ENCODE assay signal across 23 cellular contexts in genomic region chr6:568954-569523, GRCh38.
"Had no signal": no experiment of that assay in that cellular context is flagged by ENCODE, and none has a peak within 500 bp of the region (broad histone marks: within the 10 kb centered on the region; RNA-seq: fewer than 3 reads in every experiment).

No MANE protein-coding gene starts in this region.

- H3K4me1 ChIP-seq: adrenal gland, Peyer's patch, SJSA1 had no signal

- H3K4me3 ChIP-seq: adrenal gland, Peyer's patch, SJSA1 had no signal

- H3K27me3 Mint-ChIP-seq: activated B cell treated with CpG ODN at 0.5 μM for 24 hours; activated naive CD4-positive, alpha-beta T cell treated with anti-CD3 and anti-CD28 coated beads, Interleukin-2, amount 10 ng/mL, durations not matched to agents 7 days and 5 days; activated naive CD8-positive, alpha-beta T cell treated with anti-CD3 and anti-CD28 coated beads, Interleukin-2, amount 10 ng/mL, durations not matched to agents 7 days and 5 days had no signal

- DNase-seq: activated B cell treated with CpG ODN at 0.5 μM for 24 hours; activated CD4-positive, alpha-beta T cell treated with anti-CD3 and anti-CD28 coated beads, Interleukin-2, amount 50 U/mL, for 4 hours; activated CD8-positive, alpha-beta memory T cell treated with anti-CD3 and anti-CD28 coated beads for 24 hours; activated gamma-delta T cell treated with Interleukin-2 at 50 U/mL for 16 hours; activated naive CD4-positive, alpha-beta T cell treated with anti-CD3 and anti-CD28 coated beads, Interleukin-2, amount 10 ng/mL, durations not matched to agents 7 days and 5 days; activated naive CD8-positive, alpha-beta T cell treated with anti-CD3 and anti-CD28 coated beads, Interleukin-2, amount 10 ng/mL, durations not matched to agents 7 days and 5 days; adrenal gland; anterior cingulate cortex; cerebellar nuclear complex; Kasumi-1; NCI-H1436 treated with DMSO at 0.1 percent for 48 hours; NCI-H187; NCI-H2081; NCI-H446; NCI-H524; Peyer's patch; Right ventricle myocardium superior; T-helper 9 cell had no signal

- H3K27me3 ChIP-seq: adrenal gland, Peyer's patch, SJSA1 had no signal

- H3K4me3 Mint-ChIP-seq: activated B cell treated with CpG ODN at 0.5 μM for 24 hours; activated naive CD4-positive, alpha-beta T cell treated with anti-CD3 and anti-CD28 coated beads, Interleukin-2, amount 10 ng/mL, durations not matched to agents 7 days and 5 days; activated naive CD8-positive, alpha-beta T cell treated with anti-CD3 and anti-CD28 coated beads, Interleukin-2, amount 10 ng/mL, durations not matched to agents 7 days and 5 days; T-helper 1 cell treated with Interleukin-12 subunit alpha and Interleukin-12 subunit beta and Interleukin-4 antibody, amounts not matched to agents 30 μg/mL and 1 μg/mL, for 36 hours had no signal

- H3K27ac ChIP-seq: adrenal gland, Peyer's patch, RWPE1, SJSA1 had no signal

- H3K9me3 ChIP-seq: adrenal gland, Peyer's patch, SJSA1 had no signal

- H3K4me1 Mint-ChIP-seq: activated B cell treated with CpG ODN at 0.5 μM for 24 hours had no signal

- H3K9me3 Mint-ChIP-seq: activated B cell treated with CpG ODN at 0.5 μM for 24 hours; activated naive CD4-positive, alpha-beta T cell treated with anti-CD3 and anti-CD28 coated beads, Interleukin-2, amount 10 ng/mL, durations not matched to agents 7 days and 5 days; activated naive CD8-positive, alpha-beta T cell treated with anti-CD3 and anti-CD28 coated beads, Interleukin-2, amount 10 ng/mL, durations not matched to agents 7 days and 5 days; T-helper 1 cell treated with Interleukin-12 subunit alpha and Interleukin-12 subunit beta and Interleukin-4 antibody, amounts not matched to agents 30 μg/mL and 1 μg/mL, for 36 hours had no signal

- H3K27ac Mint-ChIP-seq: activated B cell treated with CpG ODN at 0.5 μM for 24 hours; activated naive CD4-positive, alpha-beta T cell treated with anti-CD3 and anti-CD28 coated beads, Interleukin-2, amount 10 ng/mL, durations not matched to agents 7 days and 5 days; activated naive CD8-positive, alpha-beta T cell treated with anti-CD3 and anti-CD28 coated beads, Interleukin-2, amount 10 ng/mL, durations not matched to agents 7 days and 5 days had no signal

- FAIRE-seq: colon had no signal

- ATAC-seq: SK-N-SH treated with all-trans-retinoic acid at 6 μM for 48 hours had no signal
